ENCODE assay signal across 4 cellular contexts in the genomic region with DNA sequence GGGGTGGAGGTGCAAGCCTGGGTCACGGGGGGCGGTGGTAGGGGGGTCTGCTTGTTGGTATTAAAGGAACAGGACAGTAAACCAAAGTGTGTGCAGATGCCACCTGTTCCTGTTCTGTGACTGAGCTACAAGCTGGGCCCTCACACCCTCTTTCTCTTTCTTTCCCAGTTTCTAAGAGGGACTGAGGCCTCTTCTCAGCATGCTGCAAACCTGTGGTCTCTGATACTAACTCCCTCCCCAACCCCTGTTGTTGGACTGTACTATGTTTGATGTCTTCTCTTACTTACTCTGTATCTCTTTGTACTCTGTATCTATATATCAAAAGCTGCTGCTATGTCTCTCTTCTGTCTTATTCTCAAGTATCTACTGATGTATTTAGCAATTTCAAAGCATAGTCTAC. TPM values are rescaled to one million over a fixed set of nuclear protein-coding genes. Genes with fewer than 3 reads are reported as not detected.
"Had no signal": no experiment of that assay in that cellular context is flagged by ENCODE, and none has a peak within 500 bp of the region (broad histone marks: within the 10 kb centered on the region; RNA-seq: fewer than 3 reads in every experiment).

No MANE protein-coding gene starts in this region.

- H2AFZ ChIP-seq: GM23338 had no signal

- H3K4me2 ChIP-seq: GM23338 had no signal

- FAIRE-seq: H54, HTR-8/SVneo had no signal

- H3K4me3 ChIP-seq: GM23338 had no signal

RNA-seq across cellular contexts. Expression of a gene that starts 20.6 kb away (rescaled TPM):
- total RNA-seq: HT-29 had no signal

RNA-seq across cellular contexts. Expression of a gene that starts 34.2 kb away (rescaled TPM):
- total RNA-seq: HT-29 had no signal
